ENCODE assay signal across 7 cellular contexts in genomic region chr17:19378416-19379293, GRCh38. TPM values are rescaled to one million over a fixed set of nuclear protein-coding genes. Genes with fewer than 3 reads are reported as not detected.
A peak's percentile ranks its signal among the peaks of the same experiment; 100 is the strongest.
DNase-seq lines count a peak whose midpoint lies in the region; ATAC-seq and TF ChIP-seq lines count a peak whose summit lies in the region.

Gene MAPK7, plus strand, starts transcription at chr17:19378498. Its CDS starts 403 bp downstream, at chr17:19378901.

- H3K36me3 Mint-ChIP-seq in immature natural killer cell, result peaks cover 8 to 30% (median 9%) of the 10 kb centered on the region in 3 donors
- peaks cover 26% of the 10 kb centered on the region for H3K36me3 Mint-ChIP-seq in stimulated activated memory B cell treated with anti-CD40 and anti-IgM and Interleukin-4, amounts not matched to agents 10 μg/mL and 1 μg/mL and 100 μg/mL, for 72 hours

- H3K27ac Mint-ChIP-seq in immature natural killer cell, result peak within 1 kb of the TSS; percentile 92 to 98 (median 96)
- peak within 1 kb of the TSS; percentile 97 for H3K27ac Mint-ChIP-seq in stimulated activated memory B cell treated with anti-CD40 and anti-IgM and Interleukin-4, amounts not matched to agents 10 μg/mL and 1 μg/mL and 100 μg/mL, for 72 hours

- H3K4me1 Mint-ChIP-seq in immature natural killer cell, result peaks cover 44 to 53% of the 10 kb centered on the region in 2 donors
- H3K4me1 Mint-ChIP-seq in stimulated activated memory B cell treated with anti-CD40 and anti-IgM and Interleukin-4, amounts not matched to agents 10 μg/mL and 1 μg/mL and 100 μg/mL, for 72 hours, result peaks cover 27% of the 10 kb centered on the region

- peak within 1 kb of the TSS; percentile 87 for H3K4me3 ChIP-seq in astrocyte of the spinal cord (ENCODE audit: low read depth, low read length)

- peak; percentile 5 for ATAC-seq in GM19438 (IDR thresholded peaks at IDR 0.05; ENCODE audit: low read depth, unreplicated experiment)
- ATAC-seq in HG03457 (IDR thresholded peaks at IDR 0.05; ENCODE audit: unreplicated experiment), result peak; percentile 2
- peak; percentile 32 for ATAC-seq in stimulated activated memory B cell treated with anti-CD40 and anti-IgM and Interleukin-4, amounts not matched to agents 10 μg/mL and 1 μg/mL and 100 μg/mL, for 72 hours
- ATAC-seq in GM18520 (IDR thresholded peaks at IDR 0.05; ENCODE audit: unreplicated experiment), result no peak

- peaks cover 8 to 14% (median 11%) of the 10 kb centered on the region in 3 donors for H3K27me3 Mint-ChIP-seq in immature natural killer cell (ENCODE audit: low read depth in 3 of 3)
- H3K27me3 Mint-ChIP-seq in stimulated activated memory B cell treated with anti-CD40 and anti-IgM and Interleukin-4, amounts not matched to agents 10 μg/mL and 1 μg/mL and 100 μg/mL, for 72 hours, result no peaks in the 10 kb centered on the region

- in situ Hi-C loops in astrocyte of the spinal cord (cut with HindIII; ENCODE audit: low sequenced_read_pairs), result no loop called here

- no peak for TF ChIP-seq CTCF in astrocyte of the spinal cord (IDR thresholded peaks at IDR 0.05; ENCODE audit: low read depth, low read length)

- DNase-seq in astrocyte of the spinal cord (ENCODE audit: low read depth, low spot score), result no peak
- DNase-seq in immature natural killer cell, result no peak
- no peak for DNase-seq in NAMALWA (ENCODE audit: low spot score)

- peak within 1 kb of the TSS; percentile 96 to 99 (median 98) for H3K4me3 Mint-ChIP-seq in immature natural killer cell
- H3K4me3 Mint-ChIP-seq in stimulated activated memory B cell treated with anti-CD40 and anti-IgM and Interleukin-4, amounts not matched to agents 10 μg/mL and 1 μg/mL and 100 μg/mL, for 72 hours, result peak within 1 kb of the TSS; percentile 99

- H3K9me3 Mint-ChIP-seq in immature natural killer cell, result no peaks in the 10 kb centered on the region
- H3K9me3 Mint-ChIP-seq in stimulated activated memory B cell treated with anti-CD40 and anti-IgM and Interleukin-4, amounts not matched to agents 10 μg/mL and 1 μg/mL and 100 μg/mL, for 72 hours, result no peaks in the 10 kb centered on the region

RNA-seq across cellular contexts. Expression of gene MAPK7, which starts in this region (rescaled TPM):
- polyA plus RNA-seq in immature natural killer cell, result 10 to 100 TPM in 1 of 3 donors, 1 to 10 TPM in 2; 3.4 to 23.0 (median 7.3) TPM
